In the genomic region with DNA sequence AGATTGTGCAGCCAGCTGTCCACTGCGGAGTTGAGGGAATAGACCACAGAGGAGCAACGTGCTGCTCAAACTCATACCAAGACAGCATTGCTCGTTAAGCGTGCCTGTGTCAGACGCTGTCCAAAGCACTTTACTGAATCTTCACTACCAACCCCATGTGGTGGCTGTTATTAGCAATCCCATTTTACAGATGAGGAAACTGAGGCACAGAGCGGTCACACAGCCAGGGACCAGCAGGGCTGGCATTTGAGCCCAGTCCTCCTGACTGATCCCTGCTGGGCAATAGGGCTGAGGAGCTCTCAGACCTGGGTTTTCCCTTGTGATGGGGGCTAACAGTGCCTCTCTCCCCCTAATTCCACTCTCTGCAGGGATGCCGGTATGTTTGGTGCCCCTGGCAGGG, we compare ENCODE assay signal across 32 cellular contexts. TPM values are rescaled to one million over a fixed set of nuclear protein-coding genes. Genes with fewer than 3 reads are reported as not detected.
"Had no signal": no experiment of that assay in that cellular context is flagged by ENCODE, and none has a peak within 500 bp of the region (broad histone marks: within the 10 kb centered on the region; RNA-seq: fewer than 3 reads in every experiment).

No MANE protein-coding gene starts in this region.

- H3K9me3 ChIP-seq: heart left ventricle, pancreas, prostate gland, sigmoid colon, thyroid gland had no signal

- H3K36me3 ChIP-seq: heart left ventricle, pancreas, prostate gland, sigmoid colon, thyroid gland had no signal

- ATAC-seq: activated CD4-positive, alpha-beta T cell treated with anti-CD3 and anti-CD28 coated beads for 36 hours; activated CD8-positive, alpha-beta memory T cell treated with anti-CD3 and anti-CD28 coated beads, Interleukin-2, amount 10 ng/mL, durations not matched to agents 7 days and 5 days; activated CD8-positive, alpha-beta T cell treated with anti-CD3 and anti-CD28 coated beads, Interleukin-2, amount 10 ng/mL, durations not matched to agents 7 days and 5 days; activated naive CD4-positive, alpha-beta T cell treated with anti-CD3 and anti-CD28 coated beads, Interleukin-2, amount 50 U/mL, for 72 hours; esophagus mucosa; left colon; pancreas; stimulated activated memory B cell treated with anti-CD40 and anti-IgM and Interleukin-4, amounts not matched to agents 10 μg/mL and 1 μg/mL and 100 μg/mL, for 72 hours; stimulated activated naive CD8-positive, alpha-beta T cell treated with anti-CD3 and anti-CD28 coated beads, Interleukin-15, amount 100 ng/mL, for 72 hours had no signal

- DNase-seq: activated CD4-positive, alpha-beta T cell treated with anti-CD3 and anti-CD28 coated beads for 36 hours; activated CD4-positive, CD25-positive, alpha-beta regulatory T cell; activated CD8-positive, alpha-beta memory T cell treated with anti-CD3 and anti-CD28 coated beads, Interleukin-2, amount 10 ng/mL, durations not matched to agents 7 days and 5 days; activated CD8-positive, alpha-beta T cell treated with anti-CD3 and anti-CD28 coated beads, Interleukin-2, amount 10 ng/mL, durations not matched to agents 7 days and 5 days; activated naive CD4-positive, alpha-beta T cell; activated T-cell treated with anti-CD3 and anti-CD28 coated beads, Interleukin-2, amount 50 U/mL, for 48 hours; endodermal cell; foreskin fibroblast; heart left ventricle; immature natural killer cell; kidney; left colon; naive B cell; nephron progenitor cell; pancreas; sigmoid colon; stimulated activated CD4-positive, alpha-beta T cell treated with anti-CD3 and anti-CD28 coated beads, Interleukin-1b, Interleukin-23, amount 100 ng/mL, for 48 hours; stimulated activated CD4-positive, alpha-beta T cell treated with anti-CD3 and anti-CD28 coated beads, Interleukin-4, amount 100 ng/mL, for 4 hours; stimulated activated CD8-positive, alpha-beta memory T cell treated with anti-CD3 and anti-CD28 coated beads, Interleukin-4, amount 100 ng/mL, for 48 hours; stimulated activated naive CD8-positive, alpha-beta T cell treated with anti-CD3 and anti-CD28 coated beads, Interleukin-15, amount 100 ng/mL, for 72 hours; thyroid gland had no signal

- H3K4me2 ChIP-seq: smooth muscle cell had no signal

- H3K4me3 ChIP-seq: heart left ventricle, pancreas, prostate gland, sigmoid colon, smooth muscle cell, thyroid gland had no signal

- H3K27me3 ChIP-seq: heart left ventricle, pancreas, thyroid gland had no signal

- H3K4me1 ChIP-seq: pancreas, prostate gland, sigmoid colon, thyroid gland had no signal

- FAIRE-seq: kidney, pancreas had no signal

- H3K27ac ChIP-seq: heart left ventricle, pancreas, prostate gland, sigmoid colon, thyroid gland had no signal

RNA-seq across cellular contexts. Expression of gene TCF15, which starts 24.9 kb away (rescaled TPM):
- total RNA-seq: activated CD4-positive, alpha-beta T cell treated with anti-CD3 and anti-CD28 coated beads for 36 hours; activated CD8-positive, alpha-beta memory T cell treated with anti-CD3 and anti-CD28 coated beads, Interleukin-2, amount 10 ng/mL, durations not matched to agents 7 days and 5 days; activated CD8-positive, alpha-beta T cell treated with anti-CD3 and anti-CD28 coated beads, Interleukin-2, amount 10 ng/mL, durations not matched to agents 7 days and 5 days; activated T-helper 2 cell treated with anti-CD3 and anti-CD28 coated beads, Interferon-gamma antibody, Interleukin-2, Interleukin-4, amounts not matched to agents 10 μg/mL and 5 μg/mL and 100 μg/mL, durations not matched to agents 14 hours and 24 hours and 36 hours; bronchial epithelial cell; esophagus mucosa; liver; mammary epithelial cell; smooth muscle cell had no signal
- polyA plus RNA-seq: immature natural killer cell, liver, mammary epithelial cell, smooth muscle cell had no signal

RNA-seq across cellular contexts. Expression of gene SCRT2, which starts 40.6 kb away (rescaled TPM):
- total RNA-seq: activated CD4-positive, alpha-beta T cell treated with anti-CD3 and anti-CD28 coated beads for 36 hours; activated CD8-positive, alpha-beta memory T cell treated with anti-CD3 and anti-CD28 coated beads, Interleukin-2, amount 10 ng/mL, durations not matched to agents 7 days and 5 days; activated CD8-positive, alpha-beta T cell treated with anti-CD3 and anti-CD28 coated beads, Interleukin-2, amount 10 ng/mL, durations not matched to agents 7 days and 5 days; activated naive CD4-positive, alpha-beta T cell treated with anti-CD3 and anti-CD28 coated beads, Interleukin-2, amount 50 U/mL, for 72 hours; activated T-helper 2 cell treated with anti-CD3 and anti-CD28 coated beads, Interferon-gamma antibody, Interleukin-2, Interleukin-4, amounts not matched to agents 10 μg/mL and 5 μg/mL and 100 μg/mL, durations not matched to agents 14 hours and 24 hours and 36 hours; bronchial epithelial cell; endodermal cell; esophagus mucosa; heart left ventricle; kidney; left colon; liver; mammary epithelial cell; mesothelial cell of epicardium; sigmoid colon; smooth muscle cell; thyroid gland; ureter had no signal
- polyA plus RNA-seq: heart left ventricle, immature natural killer cell, liver, mammary epithelial cell, sigmoid colon, smooth muscle cell had no signal
